8 cellular contexts compared by ENCODE assay signal in the genomic region with DNA sequence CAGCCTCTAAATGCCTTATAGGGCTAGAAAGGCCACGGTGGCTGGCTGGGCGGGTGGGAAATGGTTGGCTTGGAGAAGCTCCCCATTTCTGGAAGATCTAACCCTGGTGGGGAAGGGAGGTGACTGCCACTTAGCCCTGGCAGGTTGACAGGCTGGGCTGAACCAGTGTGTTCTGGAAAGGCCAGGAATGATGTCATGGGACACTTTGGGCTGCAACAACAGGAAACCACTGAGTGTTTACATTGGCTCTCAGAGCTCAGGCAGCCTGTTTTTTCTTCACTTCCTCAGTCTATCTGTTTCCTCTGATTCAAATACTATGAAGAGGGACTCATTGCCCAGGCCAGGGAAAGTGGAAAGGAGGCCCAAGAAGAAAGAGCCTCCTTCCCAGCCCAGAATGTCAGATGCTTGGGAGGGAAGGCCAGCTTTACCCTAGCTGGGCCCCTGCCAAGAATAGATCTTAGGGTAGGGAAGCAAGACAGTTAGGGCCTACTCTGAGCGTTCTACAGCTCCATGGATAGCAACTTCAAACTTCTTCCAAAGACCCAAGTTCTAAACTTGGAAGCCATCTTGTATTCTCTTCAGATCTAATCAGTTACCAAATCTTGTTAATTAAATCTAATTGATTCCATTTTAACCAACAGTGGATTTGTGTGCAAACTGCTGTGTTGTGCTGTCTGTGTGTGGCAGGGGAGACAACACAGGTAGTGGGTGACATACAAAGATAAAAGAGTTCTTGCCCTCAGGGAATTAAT.
DNase-seq lines count a peak whose midpoint lies in the region; ATAC-seq and TF ChIP-seq lines count a peak whose summit lies in the region.

No MANE protein-coding gene starts in this region.

- no peaks in the 10 kb centered on the region for H3K9me3 Mint-ChIP-seq in activated CD8-positive, alpha-beta memory T cell treated with anti-CD3 and anti-CD28 coated beads, Interleukin-2, amount 10 ng/mL, durations not matched to agents 7 days and 5 days (ENCODE audit: low read depth)
- peaks cover 12% of the 10 kb centered on the region for H3K9me3 Mint-ChIP-seq in nephron

- H3K4me1 Mint-ChIP-seq in activated CD8-positive, alpha-beta memory T cell treated with anti-CD3 and anti-CD28 coated beads, Interleukin-2, amount 10 ng/mL, durations not matched to agents 7 days and 5 days, result peaks cover 65% of the 10 kb centered on the region
- H3K4me1 Mint-ChIP-seq in nephron, result no peaks in the 10 kb centered on the region

- no peak overlapping the region for H3K4me3 Mint-ChIP-seq in activated CD8-positive, alpha-beta memory T cell treated with anti-CD3 and anti-CD28 coated beads, Interleukin-2, amount 10 ng/mL, durations not matched to agents 7 days and 5 days
- no peak overlapping the region for H3K4me3 Mint-ChIP-seq in nephron

- DNase-seq in NB4 (ENCODE audit: low read depth) (peak; percentile 65), NCI-H69 (lab: John Stamatoyannopoulos, UW) (no peak)
- peak; percentile 78 for DNase-seq in activated CD8-positive, alpha-beta memory T cell treated with anti-CD3 and anti-CD28 coated beads, Interleukin-2, amount 10 ng/mL, durations not matched to agents 7 days and 5 days
- no peak for DNase-seq in activated CD4-positive, CD25-positive, alpha-beta regulatory T cell (lab: John Stamatoyannopoulos, UW)

- CTCF ChIA-PET in activated CD8-positive, alpha-beta memory T cell treated with anti-CD3 and anti-CD28 coated beads, Interleukin-2, amount 10 ng/mL, durations not matched to agents 7 days and 5 days (lab: Charles Lee), result interaction anchor here (1.1 to 1.7 kb wide), 2 partner anchors 97 to 121 kb away, joined by 5 read pairs; no protein-coding TSS in a partner anchor

- TF ChIP-seq CTCF in NB4 (IDR thresholded peaks at IDR 0.05; ENCODE audit: low read depth, low read length) (no peak), nephron (IDR thresholded peaks at IDR 0.05; ENCODE audit: unreplicated experiment in 3 of 3) (no peak)

- peak overlapping the region; percentile 93 for H3K27ac Mint-ChIP-seq in activated CD8-positive, alpha-beta memory T cell treated with anti-CD3 and anti-CD28 coated beads, Interleukin-2, amount 10 ng/mL, durations not matched to agents 7 days and 5 days
- H3K27ac Mint-ChIP-seq in nephron, result peak overlapping the region in 2 of 3 experiments; percentile 34 to 55

- no peaks in the 10 kb centered on the region for H3K27me3 Mint-ChIP-seq in activated CD8-positive, alpha-beta memory T cell treated with anti-CD3 and anti-CD28 coated beads, Interleukin-2, amount 10 ng/mL, durations not matched to agents 7 days and 5 days
- H3K27me3 Mint-ChIP-seq in nephron (ENCODE audit: low read depth), result no peaks in the 10 kb centered on the region

- no peak overlapping the region for H3K4me3 ChIP-seq in NB4 (ENCODE audit: low read depth, low read length)

- H3K36me3 Mint-ChIP-seq in activated CD8-positive, alpha-beta memory T cell treated with anti-CD3 and anti-CD28 coated beads, Interleukin-2, amount 10 ng/mL, durations not matched to agents 7 days and 5 days, result peaks cover 12% of the 10 kb centered on the region
- H3K36me3 Mint-ChIP-seq in nephron (ENCODE audit: low read depth), result no peaks in the 10 kb centered on the region

- ATAC-seq in GM19463 (IDR thresholded peaks at IDR 0.05; ENCODE audit: unreplicated experiment) (peak; percentile 42), esophagus mucosa (peak; percentile 93), GM21381 (IDR thresholded peaks at IDR 0.05; ENCODE audit: unreplicated experiment) (no peak)
- peak; percentile 81 for ATAC-seq in activated CD8-positive, alpha-beta memory T cell treated with anti-CD3 and anti-CD28 coated beads, Interleukin-2, amount 10 ng/mL, durations not matched to agents 7 days and 5 days

- no peak for TF ChIP-seq POLR2A in NB4 (IDR thresholded peaks at IDR 0.05; ENCODE audit: extremely low read depth, insufficient read length)

Comparison
In these comparisons a context has a peak if more than half of its experiments do, and no peak if none do; other contexts are left out.
1. DNase-seq: peak in NB4 (single experiment) and activated CD8-positive, alpha-beta memory T cell treated with anti-CD3 and anti-CD28 coated beads, Interleukin-2, amount 10 ng/mL, durations not matched to agents 7 days and 5 days (single experiment); none in NCI-H69 (single experiment) and activated CD4-positive, CD25-positive, alpha-beta regulatory T cell (0 of 4).